Comparison of ENCODE assay signal across 1 cellular context in the genomic region with DNA sequence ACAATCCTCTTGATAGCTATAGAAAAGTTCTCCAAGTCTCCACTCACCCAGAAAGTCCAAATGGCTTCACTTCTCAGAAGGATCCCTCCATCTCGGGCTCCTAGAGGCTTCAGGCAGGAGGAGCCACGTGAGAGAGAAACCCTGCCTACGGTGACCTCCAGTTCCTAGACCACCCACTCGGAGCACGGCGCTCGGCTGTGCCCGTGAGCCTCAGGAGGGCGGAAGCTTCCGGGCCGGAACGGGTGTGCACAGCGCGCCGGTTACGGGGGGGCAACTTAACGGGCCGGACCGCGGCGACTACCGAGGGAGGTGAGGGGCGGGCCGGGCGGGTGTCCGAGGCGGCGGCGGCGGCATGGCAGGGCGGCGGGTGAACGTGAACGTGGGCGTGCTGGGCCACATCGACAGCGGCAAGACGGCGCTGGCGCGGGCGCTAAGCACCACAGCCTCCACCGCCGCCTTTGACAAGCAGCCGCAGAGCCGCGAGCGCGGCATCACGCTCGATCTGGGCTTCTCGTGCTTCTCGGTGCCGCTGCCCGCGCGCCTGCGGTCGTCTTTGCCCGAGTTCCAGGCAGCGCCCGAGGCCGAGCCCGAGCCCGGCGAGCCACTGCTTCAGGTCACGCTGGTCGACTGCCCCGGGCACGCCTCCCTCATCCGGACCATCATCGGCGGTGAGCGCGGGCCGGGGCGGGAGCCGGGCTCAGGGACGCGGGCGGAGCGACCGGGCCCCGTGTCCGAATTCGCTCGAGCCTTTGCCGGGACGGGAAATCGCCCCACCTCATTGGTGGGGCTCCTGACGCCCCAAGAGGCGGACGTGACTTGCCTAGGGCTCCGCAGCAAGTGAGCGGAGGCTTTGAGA.
TF ChIP-seq lines count a peak whose summit lies in the region.

A gene with protein sequence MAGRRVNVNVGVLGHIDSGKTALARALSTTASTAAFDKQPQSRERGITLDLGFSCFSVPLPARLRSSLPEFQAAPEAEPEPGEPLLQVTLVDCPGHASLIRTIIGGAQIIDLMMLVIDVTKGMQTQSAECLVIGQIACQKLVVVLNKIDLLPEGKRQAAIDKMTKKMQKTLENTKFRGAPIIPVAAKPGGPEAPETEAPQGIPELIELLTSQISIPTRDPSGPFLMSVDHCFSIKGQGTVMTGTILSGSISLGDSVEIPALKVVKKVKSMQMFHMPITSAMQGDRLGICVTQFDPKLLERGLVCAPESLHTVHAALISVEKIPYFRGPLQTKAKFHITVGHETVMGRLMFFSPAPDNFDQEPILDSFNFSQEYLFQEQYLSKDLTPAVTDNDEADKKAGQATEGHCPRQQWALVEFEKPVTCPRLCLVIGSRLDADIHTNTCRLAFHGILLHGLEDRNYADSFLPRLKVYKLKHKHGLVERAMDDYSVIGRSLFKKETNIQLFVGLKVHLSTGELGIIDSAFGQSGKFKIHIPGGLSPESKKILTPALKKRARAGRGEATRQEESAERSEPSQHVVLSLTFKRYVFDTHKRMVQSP (plus strand): TSS at position 326 of the 856 bp plus-strand sequence. CDS start 27 bp downstream, at position 353.

TF ChIP-seq in GM12878, 131 proteins besides CTCF, POLR2A, EP300 and RAD21 (continued from another document and continues in another):
- TF ChIP-seq SPI1 (IDR thresholded peaks at IDR 0.05; ENCODE audit: borderline replicate concordance, insufficient read depth, low read depth, low read length) (no peak), IKZF2 (IDR thresholded peaks at IDR 0.05) (peak in 1 of 2 experiments; percentile 37; a peak in 2 of 4 replicates), NR2C2 (IDR thresholded peaks at IDR 0.05; ENCODE audit: borderline replicate concordance, control insufficient read depth, insufficient read length, low read depth) (no peak), GATAD2B (conservative IDR thresholded peaks at IDR 0.05; ENCODE audit: low read depth) (peak; percentile 77), TCF3 (IDR thresholded peaks at IDR 0.05; ENCODE audit: borderline replicate concordance, insufficient read depth, low read depth, low read length) (0 out of 2 replicates have a peak, but pooled peaks have one; percentile 41), MEF2A (IDR thresholded peaks at IDR 0.05; ENCODE audit: insufficient read depth, low read depth, low read length) (peak; percentile 55; the same call in 1 of the 2 replicates), JUND (IDR thresholded peaks at IDR 0.05; ENCODE audit: low read depth, low read length) (no peak), NFXL1 (IDR thresholded peaks at IDR 0.05; ENCODE audit: borderline replicate concordance) (no peak), IKZF1 (conservative IDR thresholded peaks at IDR 0.05) (peak; percentile 73), NR2C1 (IDR thresholded peaks at IDR 0.05) (peak; percentile 79), LARP7 (IDR thresholded peaks at IDR 0.05) (peak; percentile 95)
- TF ChIP-seq, protein P1, sequence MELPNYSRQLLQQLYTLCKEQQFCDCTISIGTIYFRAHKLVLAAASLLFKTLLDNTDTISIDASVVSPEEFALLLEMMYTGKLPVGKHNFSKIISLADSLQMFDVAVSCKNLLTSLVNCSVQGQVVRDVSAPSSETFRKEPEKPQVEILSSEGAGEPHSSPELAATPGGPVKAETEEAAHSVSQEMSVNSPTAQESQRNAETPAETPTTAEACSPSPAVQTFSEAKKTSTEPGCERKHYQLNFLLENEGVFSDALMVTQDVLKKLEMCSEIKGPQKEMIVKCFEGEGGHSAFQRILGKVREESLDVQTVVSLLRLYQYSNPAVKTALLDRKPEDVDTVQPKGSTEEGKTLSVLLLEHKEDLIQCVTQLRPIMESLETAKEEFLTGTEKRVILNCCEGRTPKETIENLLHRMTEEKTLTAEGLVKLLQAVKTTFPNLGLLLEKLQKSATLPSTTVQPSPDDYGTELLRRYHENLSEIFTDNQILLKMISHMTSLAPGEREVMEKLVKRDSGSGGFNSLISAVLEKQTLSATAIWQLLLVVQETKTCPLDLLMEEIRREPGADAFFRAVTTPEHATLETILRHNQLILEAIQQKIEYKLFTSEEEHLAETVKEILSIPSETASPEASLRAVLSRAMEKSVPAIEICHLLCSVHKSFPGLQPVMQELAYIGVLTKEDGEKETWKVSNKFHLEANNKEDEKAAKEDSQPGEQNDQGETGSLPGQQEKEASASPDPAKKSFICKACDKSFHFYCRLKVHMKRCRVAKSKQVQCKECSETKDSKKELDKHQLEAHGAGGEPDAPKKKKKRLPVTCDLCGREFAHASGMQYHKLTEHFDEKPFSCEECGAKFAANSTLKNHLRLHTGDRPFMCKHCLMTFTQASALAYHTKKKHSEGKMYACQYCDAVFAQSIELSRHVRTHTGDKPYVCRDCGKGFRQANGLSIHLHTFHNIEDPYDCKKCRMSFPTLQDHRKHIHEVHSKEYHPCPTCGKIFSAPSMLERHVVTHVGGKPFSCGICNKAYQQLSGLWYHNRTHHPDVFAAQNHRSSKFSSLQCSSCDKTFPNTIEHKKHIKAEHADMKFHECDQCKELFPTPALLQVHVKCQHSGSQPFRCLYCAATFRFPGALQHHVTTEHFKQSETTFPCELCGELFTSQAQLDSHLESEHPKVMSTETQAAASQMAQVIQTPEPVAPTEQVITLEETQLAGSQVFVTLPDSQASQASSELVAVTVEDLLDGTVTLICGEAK (IDR thresholded peaks at IDR 0.05; ENCODE audit: borderline replicate concordance): peak; percentile 95
- TF ChIP-seq, protein P2, sequence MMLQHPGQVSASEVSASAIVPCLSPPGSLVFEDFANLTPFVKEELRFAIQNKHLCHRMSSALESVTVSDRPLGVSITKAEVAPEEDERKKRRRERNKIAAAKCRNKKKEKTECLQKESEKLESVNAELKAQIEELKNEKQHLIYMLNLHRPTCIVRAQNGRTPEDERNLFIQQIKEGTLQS (IDR thresholded peaks at IDR 0.05; ENCODE audit: borderline replicate concordance, extremely low read depth, low read depth, low read length): no peak
- TF ChIP-seq, protein P3, sequence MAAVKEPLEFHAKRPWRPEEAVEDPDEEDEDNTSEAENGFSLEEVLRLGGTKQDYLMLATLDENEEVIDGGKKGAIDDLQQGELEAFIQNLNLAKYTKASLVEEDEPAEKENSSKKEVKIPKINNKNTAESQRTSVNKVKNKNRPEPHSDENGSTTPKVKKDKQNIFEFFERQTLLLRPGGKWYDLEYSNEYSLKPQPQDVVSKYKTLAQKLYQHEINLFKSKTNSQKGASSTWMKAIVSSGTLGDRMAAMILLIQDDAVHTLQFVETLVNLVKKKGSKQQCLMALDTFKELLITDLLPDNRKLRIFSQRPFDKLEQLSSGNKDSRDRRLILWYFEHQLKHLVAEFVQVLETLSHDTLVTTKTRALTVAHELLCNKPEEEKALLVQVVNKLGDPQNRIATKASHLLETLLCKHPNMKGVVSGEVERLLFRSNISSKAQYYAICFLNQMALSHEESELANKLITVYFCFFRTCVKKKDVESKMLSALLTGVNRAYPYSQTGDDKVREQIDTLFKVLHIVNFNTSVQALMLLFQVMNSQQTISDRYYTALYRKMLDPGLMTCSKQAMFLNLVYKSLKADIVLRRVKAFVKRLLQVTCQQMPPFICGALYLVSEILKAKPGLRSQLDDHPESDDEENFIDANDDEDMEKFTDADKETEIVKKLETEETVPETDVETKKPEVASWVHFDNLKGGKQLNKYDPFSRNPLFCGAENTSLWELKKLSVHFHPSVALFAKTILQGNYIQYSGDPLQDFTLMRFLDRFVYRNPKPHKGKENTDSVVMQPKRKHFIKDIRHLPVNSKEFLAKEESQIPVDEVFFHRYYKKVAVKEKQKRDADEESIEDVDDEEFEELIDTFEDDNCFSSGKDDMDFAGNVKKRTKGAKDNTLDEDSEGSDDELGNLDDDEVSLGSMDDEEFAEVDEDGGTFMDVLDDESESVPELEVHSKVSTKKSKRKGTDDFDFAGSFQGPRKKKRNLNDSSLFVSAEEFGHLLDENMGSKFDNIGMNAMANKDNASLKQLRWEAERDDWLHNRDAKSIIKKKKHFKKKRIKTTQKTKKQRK (IDR thresholded peaks at IDR 0.05; ENCODE audit: low read depth, low read length): no peak
- TF ChIP-seq, protein P4, sequence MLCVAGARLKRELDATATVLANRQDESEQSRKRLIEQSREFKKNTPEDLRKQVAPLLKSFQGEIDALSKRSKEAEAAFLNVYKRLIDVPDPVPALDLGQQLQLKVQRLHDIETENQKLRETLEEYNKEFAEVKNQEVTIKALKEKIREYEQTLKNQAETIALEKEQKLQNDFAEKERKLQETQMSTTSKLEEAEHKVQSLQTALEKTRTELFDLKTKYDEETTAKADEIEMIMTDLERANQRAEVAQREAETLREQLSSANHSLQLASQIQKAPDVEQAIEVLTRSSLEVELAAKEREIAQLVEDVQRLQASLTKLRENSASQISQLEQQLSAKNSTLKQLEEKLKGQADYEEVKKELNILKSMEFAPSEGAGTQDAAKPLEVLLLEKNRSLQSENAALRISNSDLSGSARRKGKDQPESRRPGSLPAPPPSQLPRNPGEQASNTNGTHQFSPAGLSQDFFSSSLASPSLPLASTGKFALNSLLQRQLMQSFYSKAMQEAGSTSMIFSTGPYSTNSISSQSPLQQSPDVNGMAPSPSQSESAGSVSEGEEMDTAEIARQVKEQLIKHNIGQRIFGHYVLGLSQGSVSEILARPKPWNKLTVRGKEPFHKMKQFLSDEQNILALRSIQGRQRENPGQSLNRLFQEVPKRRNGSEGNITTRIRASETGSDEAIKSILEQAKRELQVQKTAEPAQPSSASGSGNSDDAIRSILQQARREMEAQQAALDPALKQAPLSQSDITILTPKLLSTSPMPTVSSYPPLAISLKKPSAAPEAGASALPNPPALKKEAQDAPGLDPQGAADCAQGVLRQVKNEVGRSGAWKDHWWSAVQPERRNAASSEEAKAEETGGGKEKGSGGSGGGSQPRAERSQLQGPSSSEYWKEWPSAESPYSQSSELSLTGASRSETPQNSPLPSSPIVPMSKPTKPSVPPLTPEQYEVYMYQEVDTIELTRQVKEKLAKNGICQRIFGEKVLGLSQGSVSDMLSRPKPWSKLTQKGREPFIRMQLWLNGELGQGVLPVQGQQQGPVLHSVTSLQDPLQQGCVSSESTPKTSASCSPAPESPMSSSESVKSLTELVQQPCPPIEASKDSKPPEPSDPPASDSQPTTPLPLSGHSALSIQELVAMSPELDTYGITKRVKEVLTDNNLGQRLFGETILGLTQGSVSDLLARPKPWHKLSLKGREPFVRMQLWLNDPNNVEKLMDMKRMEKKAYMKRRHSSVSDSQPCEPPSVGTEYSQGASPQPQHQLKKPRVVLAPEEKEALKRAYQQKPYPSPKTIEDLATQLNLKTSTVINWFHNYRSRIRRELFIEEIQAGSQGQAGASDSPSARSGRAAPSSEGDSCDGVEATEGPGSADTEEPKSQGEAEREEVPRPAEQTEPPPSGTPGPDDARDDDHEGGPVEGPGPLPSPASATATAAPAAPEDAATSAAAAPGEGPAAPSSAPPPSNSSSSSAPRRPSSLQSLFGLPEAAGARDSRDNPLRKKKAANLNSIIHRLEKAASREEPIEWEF (IDR thresholded peaks at IDR 0.05; ENCODE audit: insufficient replicate concordance, low read depth, low read length): no peak
- TF ChIP-seq, protein P5, sequence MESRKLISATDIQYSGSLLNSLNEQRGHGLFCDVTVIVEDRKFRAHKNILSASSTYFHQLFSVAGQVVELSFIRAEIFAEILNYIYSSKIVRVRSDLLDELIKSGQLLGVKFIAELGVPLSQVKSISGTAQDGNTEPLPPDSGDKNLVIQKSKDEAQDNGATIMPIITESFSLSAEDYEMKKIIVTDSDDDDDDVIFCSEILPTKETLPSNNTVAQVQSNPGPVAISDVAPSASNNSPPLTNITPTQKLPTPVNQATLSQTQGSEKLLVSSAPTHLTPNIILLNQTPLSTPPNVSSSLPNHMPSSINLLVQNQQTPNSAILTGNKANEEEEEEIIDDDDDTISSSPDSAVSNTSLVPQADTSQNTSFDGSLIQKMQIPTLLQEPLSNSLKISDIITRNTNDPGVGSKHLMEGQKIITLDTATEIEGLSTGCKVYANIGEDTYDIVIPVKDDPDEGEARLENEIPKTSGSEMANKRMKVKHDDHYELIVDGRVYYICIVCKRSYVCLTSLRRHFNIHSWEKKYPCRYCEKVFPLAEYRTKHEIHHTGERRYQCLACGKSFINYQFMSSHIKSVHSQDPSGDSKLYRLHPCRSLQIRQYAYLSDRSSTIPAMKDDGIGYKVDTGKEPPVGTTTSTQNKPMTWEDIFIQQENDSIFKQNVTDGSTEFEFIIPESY (IDR thresholded peaks at IDR 0.05): no peak
- TF ChIP-seq, protein P6, sequence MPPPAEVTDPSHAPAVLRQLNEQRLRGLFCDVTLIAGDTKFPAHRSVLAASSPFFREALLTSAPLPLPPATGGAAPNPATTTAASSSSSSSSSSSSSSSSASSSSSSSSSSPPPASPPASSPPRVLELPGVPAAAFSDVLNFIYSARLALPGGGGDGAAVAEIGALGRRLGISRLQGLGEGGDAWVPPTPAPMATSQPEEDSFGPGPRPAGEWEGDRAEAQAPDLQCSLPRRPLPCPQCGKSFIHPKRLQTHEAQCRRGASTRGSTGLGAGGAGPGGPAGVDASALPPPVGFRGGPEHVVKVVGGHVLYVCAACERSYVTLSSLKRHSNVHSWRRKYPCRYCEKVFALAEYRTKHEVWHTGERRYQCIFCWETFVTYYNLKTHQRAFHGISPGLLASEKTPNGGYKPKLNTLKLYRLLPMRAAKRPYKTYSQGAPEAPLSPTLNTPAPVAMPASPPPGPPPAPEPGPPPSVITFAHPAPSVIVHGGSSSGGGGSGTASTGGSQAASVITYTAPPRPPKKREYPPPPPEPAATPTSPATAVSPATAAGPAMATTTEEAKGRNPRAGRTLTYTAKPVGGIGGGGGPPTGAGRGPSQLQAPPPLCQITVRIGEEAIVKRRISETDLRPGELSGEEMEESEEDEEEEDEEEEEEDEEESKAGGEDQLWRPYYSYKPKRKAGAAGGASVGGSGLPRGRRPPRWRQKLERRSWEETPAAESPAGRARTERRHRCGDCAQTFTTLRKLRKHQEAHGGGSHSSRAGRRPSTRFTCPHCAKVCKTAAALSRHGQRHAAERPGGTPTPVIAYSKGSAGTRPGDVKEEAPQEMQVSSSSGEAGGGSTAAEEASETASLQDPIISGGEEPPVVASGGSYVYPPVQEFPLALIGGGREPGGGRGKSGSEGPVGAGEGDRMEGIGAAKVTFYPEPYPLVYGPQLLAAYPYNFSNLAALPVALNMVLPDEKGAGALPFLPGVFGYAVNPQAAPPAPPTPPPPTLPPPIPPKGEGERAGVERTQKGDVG (CRISPR knock-in tag; IDR thresholded peaks at IDR 0.05): no peak
- TF ChIP-seq, protein P7, sequence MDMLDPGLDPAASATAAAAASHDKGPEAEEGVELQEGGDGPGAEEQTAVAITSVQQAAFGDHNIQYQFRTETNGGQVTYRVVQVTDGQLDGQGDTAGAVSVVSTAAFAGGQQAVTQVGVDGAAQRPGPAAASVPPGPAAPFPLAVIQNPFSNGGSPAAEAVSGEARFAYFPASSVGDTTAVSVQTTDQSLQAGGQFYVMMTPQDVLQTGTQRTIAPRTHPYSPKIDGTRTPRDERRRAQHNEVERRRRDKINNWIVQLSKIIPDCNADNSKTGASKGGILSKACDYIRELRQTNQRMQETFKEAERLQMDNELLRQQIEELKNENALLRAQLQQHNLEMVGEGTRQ (IDR thresholded peaks at IDR 0.05; ENCODE audit: borderline replicate concordance, low read depth, low read length): no peak
